In the genomic region with DNA sequence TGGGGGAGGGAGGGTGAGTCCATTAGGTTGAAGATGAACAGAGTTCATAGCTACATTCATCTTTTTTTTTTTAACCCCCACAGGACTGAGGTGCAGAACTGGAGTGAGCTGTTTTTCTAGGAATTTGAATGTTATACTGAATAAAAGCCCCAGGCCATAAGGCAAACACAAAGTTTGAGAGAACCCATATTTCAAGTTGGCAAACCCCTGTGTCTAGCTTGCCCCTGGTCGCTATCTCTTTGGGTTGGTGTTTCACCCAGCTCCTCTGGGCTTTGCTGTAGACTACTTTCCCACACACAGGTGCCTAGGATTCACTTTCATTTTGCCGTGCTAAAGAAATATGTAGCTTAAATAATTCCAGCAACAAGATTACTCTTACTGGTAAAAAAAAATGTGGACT, we compare ENCODE assay signal across 13 cellular contexts. TPM values are rescaled to one million over a fixed set of nuclear protein-coding genes. Genes with fewer than 3 reads are reported as not detected.
DNase-seq lines count a peak whose midpoint lies in the region; ATAC-seq, FAIRE-seq and TF ChIP-seq lines count a peak whose summit lies in the region.
"Had no signal": no experiment of that assay in that cellular context is flagged by ENCODE, and none has a peak within 500 bp of the region (broad histone marks: within the 10 kb centered on the region; RNA-seq: fewer than 3 reads in every experiment).

No MANE protein-coding gene starts in this region.

- FAIRE-seq in frontal cortex (lab: Jason Lieb, UNC): no peak

- TF ChIP-seq CTCF in sigmoid colon (IDR thresholded peaks at IDR 0.05): no peak

- no peaks in the 10 kb centered on the region for H3K27me3 ChIP-seq in sigmoid colon
- H3K27me3 ChIP-seq: SJSA1 had no signal

- intact Hi-C loops in sigmoid colon (cut with DNase I): loop anchor here (5.0 to 10.0 kb wide), 2 partner anchors 84 to 1836 kb away; a partner anchor contains a TSS

- H3K27ac ChIP-seq in SK-N-MC (no peak overlapping the region), sigmoid colon (peak overlapping the region; percentile 84 to 91 (median 84))
- H3K27ac ChIP-seq: SJSA1 had no signal

- H3K9ac ChIP-seq in SK-N-MC (ENCODE audit: insufficient read length): no peak overlapping the region

- no peak for DNase-seq in SK-N-MC (ENCODE audit: low read depth, low spot score)
- no peak for DNase-seq in sigmoid colon
- no peak for DNase-seq in activated gamma-delta T cell treated with Interleukin-2 at 50 U/mL for 16 hours
- no peak for DNase-seq in H4 (ENCODE audit: low spot score)
- no peak for DNase-seq in frontal cortex (ENCODE audit: low spot score in 2 of 2)
- DNase-seq: activated CD4-positive, alpha-beta memory T cell treated with anti-CD3 and anti-CD28 coated beads, Interleukin-2, amount 10 ng/mL, durations not matched to agents 7 days and 5 days; DMS79 had no signal

- ATAC-seq in GM18907 (IDR thresholded peaks at IDR 0.05; ENCODE audit: unreplicated experiment): peak; percentile 54
- peak; percentile 65 for ATAC-seq in HG02798 (IDR thresholded peaks at IDR 0.05; ENCODE audit: poor library complexity, unreplicated experiment)
- ATAC-seq in HG03439 (IDR thresholded peaks at IDR 0.05; ENCODE audit: unreplicated experiment): no peak
- ATAC-seq: stimulated activated memory B cell treated with anti-CD40 and anti-IgM and Interleukin-4, amounts not matched to agents 10 μg/mL and 1 μg/mL and 100 μg/mL, for 72 hours had no signal

- WGBS in sigmoid colon, 2 donors: 43 to 63% methylated on average over 2 of the region's 2 CpGs

- H3K4me1 ChIP-seq in sigmoid colon: peaks cover 0 to 25% (median 15%) of the 10 kb centered on the region in 4 donors
- H3K4me1 ChIP-seq: SJSA1 had no signal

- H3K4me3 ChIP-seq in SK-N-MC (peak overlapping the region; percentile 20; the same call in 1 of the 2 replicates), sigmoid colon (peak overlapping the region; percentile 5 to 67 (median 56))
- H3K4me3 ChIP-seq: SJSA1 had no signal

- TF ChIP-seq POLR2A in sigmoid colon (IDR thresholded peaks at IDR 0.05): no peak

- H3K36me3 ChIP-seq in SK-N-MC (ENCODE audit: insufficient read depth, low read length) (no peaks in the 10 kb centered on the region), sigmoid colon (no peaks in the 10 kb centered on the region)
- H3K36me3 ChIP-seq: SJSA1 had no signal

- no peak for TF ChIP-seq EP300 in sigmoid colon (IDR thresholded peaks at IDR 0.05)

- no peaks in the 10 kb centered on the region for H3K9me3 ChIP-seq in SK-N-MC (ENCODE audit: low read depth, low read length)
- H3K9me3 ChIP-seq in sigmoid colon: no peaks in the 10 kb centered on the region
- H3K9me3 ChIP-seq: SJSA1 had no signal

RNA-seq across cellular contexts. Expression of a gene that starts 5.2 kb away (rescaled TPM):
- total RNA-seq in sigmoid colon (100 to 1,000 TPM; 228 to 403 (median 367) TPM), frontal cortex (1,227 TPM)
- polyA plus RNA-seq in sigmoid colon: 1 to 10 TPM in 2 of 3 donors, under 1 TPM in 1; 0.46 to 9.0 (median 5.1) TPM
- 0.27 and 2.9 TPM in 2 replicates for total RNA-seq in H4 (2014; rRNA removed; shearing (Covaris generic))
- total RNA-seq: activated CD4-positive, alpha-beta memory T cell treated with anti-CD3 and anti-CD28 coated beads, Interleukin-2, amount 10 ng/mL, durations not matched to agents 7 days and 5 days; liver; SJSA1 had no signal

Comparison
In these comparisons a context has a peak if more than half of its experiments do, and no peak if none do; other contexts are left out.
1. RNA of a gene that starts 5.2 kb away (total RNA-seq): 1,227 TPM in frontal cortex (single experiment) and 228 to 403 TPM in sigmoid colon; 0.27 to 2.9 TPM in H4; every median in the first group is over 10 times any median in the second.